8 cellular contexts compared by ENCODE assay signal in the genomic region with DNA sequence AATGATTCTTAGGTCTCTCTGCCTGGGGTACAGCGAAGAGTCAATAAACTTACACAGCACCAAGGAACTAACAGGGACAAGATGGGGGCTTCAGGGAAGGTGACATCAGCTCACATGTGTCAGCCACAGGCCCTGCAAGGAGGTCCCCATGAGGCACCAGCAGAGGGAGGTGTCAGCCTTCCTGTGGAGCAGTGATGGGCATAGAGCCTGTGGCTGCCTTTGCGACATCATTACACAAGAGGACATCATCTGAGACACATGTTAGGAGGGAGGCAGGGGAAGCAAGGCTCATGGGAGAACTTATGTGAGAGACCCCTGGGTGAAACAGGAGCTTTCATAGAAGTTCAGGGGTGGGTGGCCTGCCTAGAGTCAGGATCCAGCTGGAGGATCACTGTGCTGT.
DNase-seq lines count a peak whose midpoint lies in the region; ATAC-seq and TF ChIP-seq lines count a peak whose summit lies in the region.

No MANE protein-coding gene starts in this region.

- H3K9me3 Mint-ChIP-seq in type B pancreatic cell = no peaks in the 10 kb centered on the region
- peaks cover 7% of the 10 kb centered on the region for H3K9me3 Mint-ChIP-seq in T-helper 2 cell treated with Interferon-gamma antibody and Interleukin-4, amounts not matched to agents 5 μg/mL and 100 μg/mL, for 36 hours

- H3K27ac ChIP-seq in hepatocyte = no peak overlapping the region
- no peak overlapping the region for H3K27ac ChIP-seq in prostate gland

- H3K4me1 Mint-ChIP-seq in type B pancreatic cell (ENCODE audit: unreplicated experiment) = peaks cover 4% of the 10 kb centered on the region
- H3K4me1 Mint-ChIP-seq in T-helper 2 cell treated with Interferon-gamma antibody and Interleukin-4, amounts not matched to agents 5 μg/mL and 100 μg/mL, for 36 hours (ENCODE audit: low read depth) = no peaks in the 10 kb centered on the region

- no peak overlapping the region for H3K27ac Mint-ChIP-seq in type B pancreatic cell
- no peak overlapping the region for H3K27ac Mint-ChIP-seq in T-helper 2 cell treated with Interferon-gamma antibody and Interleukin-4, amounts not matched to agents 5 μg/mL and 100 μg/mL, for 36 hours

- no peak overlapping the region for H2AFZ ChIP-seq in hepatocyte

- H4K20me1 ChIP-seq in hepatocyte (ENCODE audit: insufficient read depth, poor library complexity, severe bottlenecking) = no peaks in the 10 kb centered on the region

- H3K36me3 ChIP-seq in hepatocyte (replicated peaks; ENCODE audit: insufficient read depth, low read depth) (no peaks in the 10 kb centered on the region), prostate gland (no peaks in the 10 kb centered on the region)

- TF ChIP-seq POLR2A in prostate gland (IDR thresholded peaks at IDR 0.05) = no peak

- H3K4me3 ChIP-seq in hepatocyte (no peak overlapping the region), prostate gland (no peak overlapping the region)

- ATAC-seq in HG02588 (IDR thresholded peaks at IDR 0.05; ENCODE audit: unreplicated experiment) = peak; percentile 49
- no peak for ATAC-seq in HG03280 (IDR thresholded peaks at IDR 0.05; ENCODE audit: unreplicated experiment)

- DNase-seq in GM03348 (ENCODE audit: low spot score) (peak; percentile 47), SW480 (ENCODE audit: low spot score) (peak; percentile 17), hepatocyte (ENCODE audit: low spot score) (peak; percentile 52), type B pancreatic cell (ENCODE audit: extremely low spot score, unreplicated experiment) (no peak), prostate gland (ENCODE audit: low spot score) (no peak)
- no peak for DNase-seq in T-helper 2 cell treated with Interferon-gamma antibody and Interleukin-4, amounts not matched to agents 5 μg/mL and 100 μg/mL, for 36 hours (ENCODE audit: low spot score)

- intact Hi-C loops in prostate gland (cut with DNase I) = no loop called here

- H3K79me2 ChIP-seq in hepatocyte = no peaks in the 10 kb centered on the region

- H3K27me3 ChIP-seq in hepatocyte (no peaks in the 10 kb centered on the region), prostate gland (replicated peaks; ENCODE audit: insufficient read depth) (no peaks in the 10 kb centered on the region)

- 84% methylated on average over 2 of the region's 2 CpGs for WGBS in hepatocyte (ENCODE audit: low lambda C conversion rate, missing lambda C conversion rate)
- WGBS in prostate gland = 85% methylated on average over 2 of the region's 2 CpGs

- H3K4me2 ChIP-seq in hepatocyte = no peak overlapping the region

- H3K4me3 Mint-ChIP-seq in type B pancreatic cell = no peak overlapping the region
- no peak overlapping the region for H3K4me3 Mint-ChIP-seq in T-helper 2 cell treated with Interferon-gamma antibody and Interleukin-4, amounts not matched to agents 5 μg/mL and 100 μg/mL, for 36 hours

- no peaks in the 10 kb centered on the region for H3K9me2 ChIP-seq in hepatocyte (replicated peaks; ENCODE audit: insufficient read depth)

- H3K36me3 Mint-ChIP-seq in type B pancreatic cell = peaks cover 20% of the 10 kb centered on the region
- H3K36me3 Mint-ChIP-seq in T-helper 2 cell treated with Interferon-gamma antibody and Interleukin-4, amounts not matched to agents 5 μg/mL and 100 μg/mL, for 36 hours (ENCODE audit: low read depth) = no peaks in the 10 kb centered on the region

- TF ChIP-seq CTCF in hepatocyte (IDR thresholded peaks at IDR 0.05; ENCODE audit: poor library complexity) = peak; percentile 39
- TF ChIP-seq CTCF in type B pancreatic cell (conservative IDR thresholded peaks at IDR 0.05) = peak; percentile 61
- peak in 1 of 4 experiments; percentile 13 for TF ChIP-seq CTCF in prostate gland (IDR thresholded peaks at IDR 0.05)

- H3K4me1 ChIP-seq in hepatocyte (ENCODE audit: insufficient read depth) = peaks cover 4% of the 10 kb centered on the region
- no peaks in the 10 kb centered on the region for H3K4me1 ChIP-seq in prostate gland (replicated peaks)

- H3K27me3 Mint-ChIP-seq in type B pancreatic cell = no peaks in the 10 kb centered on the region
- H3K27me3 Mint-ChIP-seq in T-helper 2 cell treated with Interferon-gamma antibody and Interleukin-4, amounts not matched to agents 5 μg/mL and 100 μg/mL, for 36 hours (ENCODE audit: low read depth) = no peaks in the 10 kb centered on the region

- H3K9me3 ChIP-seq in hepatocyte (ENCODE audit: low read depth) = no peaks in the 10 kb centered on the region
- no peaks in the 10 kb centered on the region for H3K9me3 ChIP-seq in prostate gland

Comparison
In these comparisons a context has a peak if more than half of its experiments do, and no peak if none do; other contexts are left out.
1. DNase-seq: peak in GM03348 (single experiment), SW480 (single experiment) and hepatocyte (single experiment); none in type B pancreatic cell (single experiment), T-helper 2 cell treated with Interferon-gamma antibody and Interleukin-4, amounts not matched to agents 5 μg/mL and 100 μg/mL, for 36 hours (single experiment) and prostate gland (single experiment).